In the genomic region with DNA sequence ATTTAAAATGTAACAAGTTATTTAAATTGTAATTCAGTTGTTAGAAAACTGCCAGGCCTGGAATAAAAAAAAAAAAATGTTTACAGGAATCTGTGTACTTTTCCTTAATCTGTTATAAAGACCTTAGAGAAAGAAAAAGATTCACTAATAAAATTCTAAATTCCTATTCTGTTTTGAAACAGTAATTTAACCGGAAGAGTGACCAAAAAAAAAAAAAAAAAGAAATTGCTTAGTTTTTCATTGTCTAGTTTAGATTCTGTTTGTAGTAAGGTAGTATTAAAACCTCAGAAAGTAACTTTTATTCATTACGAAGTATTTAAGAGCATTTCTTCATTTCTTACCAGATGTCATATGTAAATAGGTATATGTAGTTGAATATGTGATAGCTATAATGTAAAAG, we compare ENCODE assay signal across 9 cellular contexts. TPM values are rescaled to one million over a fixed set of nuclear protein-coding genes. Genes with fewer than 3 reads are reported as not detected.
DNase-seq lines count a peak whose midpoint lies in the region; ATAC-seq and TF ChIP-seq lines count a peak whose summit lies in the region.
"Had no signal": no experiment of that assay in that cellular context is flagged by ENCODE, and none has a peak within 500 bp of the region (broad histone marks: within the 10 kb centered on the region; RNA-seq: fewer than 3 reads in every experiment).

No MANE protein-coding gene starts in this region.

- DNase-seq in activated naive CD4-positive, alpha-beta T cell treated with anti-CD3 and anti-CD28 coated beads for 36 hours = no peak
- DNase-seq in activated naive CD4-positive, alpha-beta T cell treated with anti-CD3 and anti-CD28 coated beads, Interleukin-2, amount 50 U/mL, for 16 hours = no peak
- DNase-seq in activated naive CD4-positive, alpha-beta T cell treated with anti-CD3 and anti-CD28 coated beads, Interleukin-2, amount 50 U/mL, for 72 hours (ENCODE audit: low spot score in 2 of 2) = no peak
- DNase-seq in transverse colon = no peak
- DNase-seq in caudate nucleus (lab: John Stamatoyannopoulos, UW) = no peak
- no peak for DNase-seq in KBM-7
- no peak for DNase-seq in NCI-H748 (lab: John Stamatoyannopoulos, UW; ENCODE audit: unreplicated experiment)
- DNase-seq: NCI-H1092 treated with DMSO at 0.1 percent for 48 hours had no signal

- TF ChIP-seq CTCF in liver (IDR thresholded peaks at IDR 0.05; ENCODE audit: low read depth, low read length, missing input control) (no peak), transverse colon (IDR thresholded peaks at IDR 0.05) (no peak)

- intact Hi-C loops in activated naive CD4-positive, alpha-beta T cell treated with anti-CD3 and anti-CD28 coated beads for 36 hours (cut with micrococcal nuclease) = loop anchor here (1.0 to 10.0 kb wide), 3 partner anchors 15 to 791 kb away; partner anchors contain the start of gene USP34
- intact Hi-C loops in transverse colon (cut with DNase I; ENCODE audit: low total_unique reads) = loop anchor here (10.0 kb wide), 1 partner anchor 131 kb away; the partner anchor contains the start of genes PEX13 and PUS10

- no peaks in the 10 kb centered on the region for H3K9me3 Mint-ChIP-seq in activated naive CD4-positive, alpha-beta T cell treated with anti-CD3 and anti-CD28 coated beads for 36 hours
- H3K9me3 Mint-ChIP-seq in activated naive CD4-positive, alpha-beta T cell treated with anti-CD3 and anti-CD28 coated beads, Interleukin-2, amount 50 U/mL, for 72 hours = no peaks in the 10 kb centered on the region

- H3K9ac ChIP-seq in liver (ENCODE audit: low read depth in 1 of 2, low read length in 2 of 2) = peak overlapping the region; percentile 44 to 94

- H3K9me3 ChIP-seq in liver (ENCODE audit: control insufficient read depth in 4 of 4, low read length in 3 of 4) (no peaks in the 10 kb centered on the region), transverse colon (no peaks in the 10 kb centered on the region)

- H3K36me3 ChIP-seq in liver (ENCODE audit: control insufficient read depth in 4 of 4, insufficient read depth in 3 of 4, low read depth in 1 of 4, low read length in 3 of 4) (no peaks in the 10 kb centered on the region), transverse colon (no peaks in the 10 kb centered on the region)

- H3K27ac Mint-ChIP-seq in activated naive CD4-positive, alpha-beta T cell treated with anti-CD3 and anti-CD28 coated beads for 36 hours = peak overlapping the region; percentile 98
- peak overlapping the region; percentile 92 to 97 for H3K27ac Mint-ChIP-seq in activated naive CD4-positive, alpha-beta T cell treated with anti-CD3 and anti-CD28 coated beads, Interleukin-2, amount 50 U/mL, for 72 hours

- peak overlapping the region; percentile 100 for H3K4me3 Mint-ChIP-seq in activated naive CD4-positive, alpha-beta T cell treated with anti-CD3 and anti-CD28 coated beads for 36 hours

- no peak for TF ChIP-seq POLR2A in transverse colon (IDR thresholded peaks at IDR 0.05)

- H3K27ac ChIP-seq in liver (ENCODE audit: low read depth in 1 of 2, low read length in 2 of 2) = no peak overlapping the region
- peak overlapping the region; percentile 96 to 100 (median 98) for H3K27ac ChIP-seq in transverse colon
- no peak overlapping the region for H3K27ac ChIP-seq in caudate nucleus (ENCODE audit: low read depth, low read length)

- H3K36me3 Mint-ChIP-seq in activated naive CD4-positive, alpha-beta T cell treated with anti-CD3 and anti-CD28 coated beads for 36 hours (ENCODE audit: low read depth) = peaks cover 26% of the 10 kb centered on the region
- peaks cover 20 to 30% of the 10 kb centered on the region in 2 donors for H3K36me3 Mint-ChIP-seq in activated naive CD4-positive, alpha-beta T cell treated with anti-CD3 and anti-CD28 coated beads, Interleukin-2, amount 50 U/mL, for 72 hours

- no peak for ATAC-seq in activated naive CD4-positive, alpha-beta T cell treated with anti-CD3 and anti-CD28 coated beads, Interleukin-2, amount 50 U/mL, for 72 hours

- peaks cover 0 to 30% (median 16%) of the 10 kb centered on the region in 4 donors for H3K4me1 ChIP-seq in liver (ENCODE audit: control insufficient read depth in 4 of 4, insufficient read depth in 4 of 4, low read length in 3 of 4)
- H3K4me1 ChIP-seq in transverse colon = peaks cover 0 to 41% (median 28%) of the 10 kb centered on the region in 4 donors

- CTCF ChIA-PET in activated naive CD4-positive, alpha-beta T cell treated with anti-CD3 and anti-CD28 coated beads for 36 hours (lab: Charles Lee) = interaction anchor here (1.0 to 1.7 kb wide), 3 partner anchors 9 to 114 kb away, joined by 5 to 6 read pairs (median 6); no protein-coding TSS in a partner anchor

- no peak for TF ChIP-seq EP300 in transverse colon (IDR thresholded peaks at IDR 0.05; ENCODE audit: low read depth)

- peaks cover 39% of the 10 kb centered on the region for H3K4me1 Mint-ChIP-seq in activated naive CD4-positive, alpha-beta T cell treated with anti-CD3 and anti-CD28 coated beads for 36 hours (ENCODE audit: low read depth)

- H3K27me3 ChIP-seq in liver (ENCODE audit: control insufficient read depth in 4 of 4, insufficient read depth in 4 of 4, low read length in 3 of 4) = no peaks in the 10 kb centered on the region
- H3K27me3 ChIP-seq in transverse colon = no peaks in the 10 kb centered on the region

- H3K27me3 Mint-ChIP-seq in activated naive CD4-positive, alpha-beta T cell treated with anti-CD3 and anti-CD28 coated beads for 36 hours (ENCODE audit: low read depth) = no peaks in the 10 kb centered on the region

- TF ChIP-seq RAD21 in liver (IDR thresholded peaks at IDR 0.05) = no peak

- H3K4me3 ChIP-seq in liver (ENCODE audit: low read depth in 1 of 3, low read length in 3 of 3) (no peak overlapping the region), transverse colon (peak overlapping the region in 3 of 4 donors; percentile 83 to 99 (median 92))

- in situ Hi-C loops in transverse colon (cut with MboI; ENCODE audit: low pct_ligation_motif_present in 1 of 4, low pct_unique_long_range_greater_than_20kb in 1 of 4, low sequenced_read_pairs in 3 of 4) (no loop called here), KBM-7 (cut with MboI; ENCODE audit: low pct_unique_long_range_greater_than_20kb, low sequenced_read_pairs) (no loop called here)

- 32% methylated on average over 2 of the region's 2 CpGs for WGBS in liver
- 28 to 49% methylated on average over 2 of the region's 2 CpGs for WGBS in transverse colon (ENCODE audit: low coverage in 1 of 2), 2 donors

TF ChIP-seq in liver, 16 proteins besides CTCF, POLR2A, EP300 and RAD21:
- TF ChIP-seq FOXA1 (IDR thresholded peaks at IDR 0.05) = no peak
- no peak for TF ChIP-seq YY1 (IDR thresholded peaks at IDR 0.05)
- TF ChIP-seq, protein P1, sequence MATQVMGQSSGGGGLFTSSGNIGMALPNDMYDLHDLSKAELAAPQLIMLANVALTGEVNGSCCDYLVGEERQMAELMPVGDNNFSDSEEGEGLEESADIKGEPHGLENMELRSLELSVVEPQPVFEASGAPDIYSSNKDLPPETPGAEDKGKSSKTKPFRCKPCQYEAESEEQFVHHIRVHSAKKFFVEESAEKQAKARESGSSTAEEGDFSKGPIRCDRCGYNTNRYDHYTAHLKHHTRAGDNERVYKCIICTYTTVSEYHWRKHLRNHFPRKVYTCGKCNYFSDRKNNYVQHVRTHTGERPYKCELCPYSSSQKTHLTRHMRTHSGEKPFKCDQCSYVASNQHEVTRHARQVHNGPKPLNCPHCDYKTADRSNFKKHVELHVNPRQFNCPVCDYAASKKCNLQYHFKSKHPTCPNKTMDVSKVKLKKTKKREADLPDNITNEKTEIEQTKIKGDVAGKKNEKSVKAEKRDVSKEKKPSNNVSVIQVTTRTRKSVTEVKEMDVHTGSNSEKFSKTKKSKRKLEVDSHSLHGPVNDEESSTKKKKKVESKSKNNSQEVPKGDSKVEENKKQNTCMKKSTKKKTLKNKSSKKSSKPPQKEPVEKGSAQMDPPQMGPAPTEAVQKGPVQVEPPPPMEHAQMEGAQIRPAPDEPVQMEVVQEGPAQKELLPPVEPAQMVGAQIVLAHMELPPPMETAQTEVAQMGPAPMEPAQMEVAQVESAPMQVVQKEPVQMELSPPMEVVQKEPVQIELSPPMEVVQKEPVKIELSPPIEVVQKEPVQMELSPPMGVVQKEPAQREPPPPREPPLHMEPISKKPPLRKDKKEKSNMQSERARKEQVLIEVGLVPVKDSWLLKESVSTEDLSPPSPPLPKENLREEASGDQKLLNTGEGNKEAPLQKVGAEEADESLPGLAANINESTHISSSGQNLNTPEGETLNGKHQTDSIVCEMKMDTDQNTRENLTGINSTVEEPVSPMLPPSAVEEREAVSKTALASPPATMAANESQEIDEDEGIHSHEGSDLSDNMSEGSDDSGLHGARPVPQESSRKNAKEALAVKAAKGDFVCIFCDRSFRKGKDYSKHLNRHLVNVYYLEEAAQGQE (IDR thresholded peaks at IDR 0.05) = no peak
- no peak for TF ChIP-seq FOXA2 (IDR thresholded peaks at IDR 0.05)
- no peak for TF ChIP-seq HNF4G (IDR thresholded peaks at IDR 0.05)
- TF ChIP-seq, protein P2, sequence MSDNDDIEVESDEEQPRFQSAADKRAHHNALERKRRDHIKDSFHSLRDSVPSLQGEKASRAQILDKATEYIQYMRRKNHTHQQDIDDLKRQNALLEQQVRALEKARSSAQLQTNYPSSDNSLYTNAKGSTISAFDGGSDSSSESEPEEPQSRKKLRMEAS (IDR thresholded peaks at IDR 0.05) = no peak
- no peak for TF ChIP-seq NR2F2 (IDR thresholded peaks at IDR 0.05)
- TF ChIP-seq, protein P3, sequence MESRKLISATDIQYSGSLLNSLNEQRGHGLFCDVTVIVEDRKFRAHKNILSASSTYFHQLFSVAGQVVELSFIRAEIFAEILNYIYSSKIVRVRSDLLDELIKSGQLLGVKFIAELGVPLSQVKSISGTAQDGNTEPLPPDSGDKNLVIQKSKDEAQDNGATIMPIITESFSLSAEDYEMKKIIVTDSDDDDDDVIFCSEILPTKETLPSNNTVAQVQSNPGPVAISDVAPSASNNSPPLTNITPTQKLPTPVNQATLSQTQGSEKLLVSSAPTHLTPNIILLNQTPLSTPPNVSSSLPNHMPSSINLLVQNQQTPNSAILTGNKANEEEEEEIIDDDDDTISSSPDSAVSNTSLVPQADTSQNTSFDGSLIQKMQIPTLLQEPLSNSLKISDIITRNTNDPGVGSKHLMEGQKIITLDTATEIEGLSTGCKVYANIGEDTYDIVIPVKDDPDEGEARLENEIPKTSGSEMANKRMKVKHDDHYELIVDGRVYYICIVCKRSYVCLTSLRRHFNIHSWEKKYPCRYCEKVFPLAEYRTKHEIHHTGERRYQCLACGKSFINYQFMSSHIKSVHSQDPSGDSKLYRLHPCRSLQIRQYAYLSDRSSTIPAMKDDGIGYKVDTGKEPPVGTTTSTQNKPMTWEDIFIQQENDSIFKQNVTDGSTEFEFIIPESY (IDR thresholded peaks at IDR 0.05) = no peak
- no peak for TF ChIP-seq GABPA (IDR thresholded peaks at IDR 0.05 in 1 of 2, conservative IDR thresholded peaks at IDR 0.05 in 1 of 2)
- no peak for TF ChIP-seq EGR1 (IDR thresholded peaks at IDR 0.05; ENCODE audit: low read depth in 2 of 2)

RNA-seq across cellular contexts. Expression of gene REL, which starts 2.5 kb away (rescaled TPM):
- 10 to 100 TPM; 40.3 to 40.5 TPM for total RNA-seq in activated naive CD4-positive, alpha-beta T cell treated with anti-CD3 and anti-CD28 coated beads for 36 hours
- 10 to 100 TPM; 23.3 to 93.0 TPM for total RNA-seq in activated naive CD4-positive, alpha-beta T cell treated with anti-CD3 and anti-CD28 coated beads, Interleukin-2, amount 50 U/mL, for 72 hours
- 1 to 10 TPM; 6.4 to 7.0 TPM for total RNA-seq in liver
- polyA plus RNA-seq in liver = 1 to 10 TPM; 1.1 to 2.4 TPM
- total RNA-seq in transverse colon = 10 to 100 TPM in 3 of 4 donors, 1 to 10 TPM in 1; 6.2 to 29.5 (median 14.9) TPM

Comparison
In these comparisons a context has a peak if more than half of its experiments do, and no peak if none do; other contexts are left out.
1. H3K27ac ChIP-seq: peak in transverse colon (4 of 4); none in liver (0 of 2) and caudate nucleus (single experiment).
2. H3K4me3 ChIP-seq: peak in transverse colon (3 of 4); none in liver (0 of 3).